In the genomic region with DNA sequence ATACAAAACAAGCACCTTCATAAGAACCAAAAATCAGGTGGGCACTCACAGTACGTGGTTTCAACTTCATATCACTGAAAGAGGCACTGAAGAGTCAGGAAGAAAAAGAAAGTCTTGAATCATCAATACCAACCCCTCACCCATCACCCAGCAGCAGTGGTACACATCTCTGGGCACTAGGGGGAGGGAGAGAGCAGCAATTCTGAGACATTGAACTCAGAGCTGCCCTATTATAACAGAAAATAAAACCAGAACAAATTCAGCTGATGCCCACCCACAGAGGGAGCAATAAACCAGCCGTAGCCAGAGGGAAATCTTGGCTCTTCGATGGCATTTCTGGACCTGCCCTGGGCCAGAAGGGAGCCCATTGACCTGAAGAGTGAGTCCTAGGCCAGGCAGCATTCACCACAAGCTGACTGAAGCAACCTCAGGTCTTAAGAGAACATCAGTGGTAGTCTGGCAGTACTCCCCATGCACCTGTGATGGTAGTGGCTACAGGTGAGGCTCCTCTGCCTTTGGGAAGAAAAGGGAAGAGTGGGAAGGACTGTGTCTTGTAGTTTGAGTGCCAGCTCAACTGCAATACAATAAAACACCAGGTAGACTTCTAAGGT, we compare ENCODE assay signal across 8 cellular contexts. TPM values are rescaled to one million over a fixed set of nuclear protein-coding genes. Genes with fewer than 3 reads are reported as not detected.
A peak's percentile ranks its signal among the peaks of the same experiment; 100 is the strongest.
DNase-seq lines count a peak whose midpoint lies in the region; ATAC-seq and TF ChIP-seq lines count a peak whose summit lies in the region.

No MANE protein-coding gene starts in this region.

- no peaks in the 10 kb centered on the region for H3F3A ChIP-seq in OCI-LY1 (ENCODE audit: insufficient read depth, low read length)

- H3K9me2 ChIP-seq in OCI-LY1 (ENCODE audit: low read depth, low read length): no peaks in the 10 kb centered on the region

- peaks cover 3% of the 10 kb centered on the region for H3K4me1 ChIP-seq in OCI-LY1 (ENCODE audit: insufficient read depth, low read length, severe bottlenecking)

- H2AFZ ChIP-seq in OCI-LY1 (ENCODE audit: low read length): no peak overlapping the region

- peak; percentile 89 for TF ChIP-seq CTCF in OCI-LY1 (IDR thresholded peaks at IDR 0.05; ENCODE audit: low read length)

- H3K9me3 ChIP-seq in OCI-LY1 (ENCODE audit: low read length): no peaks in the 10 kb centered on the region

- H3K27ac ChIP-seq in OCI-LY1 (ENCODE audit: low read depth, low read length, poor library complexity, severe bottlenecking): no peak overlapping the region

- no peaks in the 10 kb centered on the region for H3K79me2 ChIP-seq in OCI-LY1 (ENCODE audit: insufficient read depth, low read length)

- H3K4me2 ChIP-seq in OCI-LY1 (ENCODE audit: low read length): no peak overlapping the region

- no peaks in the 10 kb centered on the region for H3K36me3 ChIP-seq in OCI-LY1 (ENCODE audit: insufficient read depth, low read length)

- ATAC-seq in GM19397 (IDR thresholded peaks at IDR 0.05; ENCODE audit: unreplicated experiment) (peak; percentile 97), HG03175 (IDR thresholded peaks at IDR 0.05; ENCODE audit: unreplicated experiment) (peak; percentile 100), GM19328 (IDR thresholded peaks at IDR 0.05; ENCODE audit: unreplicated experiment) (no peak)

- no peaks in the 10 kb centered on the region for H4K20me1 ChIP-seq in OCI-LY1 (ENCODE audit: insufficient read depth, low read length)

- no peak overlapping the region for H3K4me3 ChIP-seq in OCI-LY1 (ENCODE audit: low read depth, low read length, poor library complexity, severe bottlenecking)

- peak; percentile 79 for DNase-seq in EL
- DNase-seq in astrocyte of the hippocampus (ENCODE audit: low read depth, low spot score): peak; percentile 22
- peak; percentile 66 for DNase-seq in lung microvascular endothelial cell (ENCODE audit: low read depth in 2 of 2)
- no peak for DNase-seq in midbrain (lab: John Stamatoyannopoulos, UW)

- no peak overlapping the region for H3K9ac ChIP-seq in OCI-LY1 (ENCODE audit: low read length)

- H3K27me3 ChIP-seq in OCI-LY1 (ENCODE audit: insufficient read depth, low read length): no peaks in the 10 kb centered on the region

RNA-seq across cellular contexts. Expression of a gene that starts 42.2 kb away (rescaled TPM):
- not detected in 2 replicates for total RNA-seq in lung microvascular endothelial cell
